9 cellular contexts compared by ENCODE assay signal in genomic region chr14:73662439-73663056, GRCh38. TPM values are rescaled to one million over a fixed set of nuclear protein-coding genes. Genes with fewer than 3 reads are reported as not detected.
DNase-seq lines count a peak whose midpoint lies in the region; ATAC-seq, FAIRE-seq and TF ChIP-seq lines count a peak whose summit lies in the region.
"Had no signal": no experiment of that assay in that cellular context is flagged by ENCODE, and none has a peak within 500 bp of the region (broad histone marks: within the 10 kb centered on the region; RNA-seq: fewer than 3 reads in every experiment).

No MANE protein-coding gene starts in this region.

- intact Hi-C loops in sciatic nerve (cut with DNase I), result no loop called here

- no peaks in the 10 kb centered on the region for H3K36me3 Mint-ChIP-seq in activated naive CD4-positive, alpha-beta T cell treated with anti-CD3 and anti-CD28 coated beads, Interleukin-2, amount 50 U/mL, for 72 hours

- H3K9me3 Mint-ChIP-seq in activated naive CD4-positive, alpha-beta T cell treated with anti-CD3 and anti-CD28 coated beads, Interleukin-2, amount 50 U/mL, for 72 hours, result no peaks in the 10 kb centered on the region

- H3K27me3 ChIP-seq in NT2/D1 (ENCODE audit: insufficient read depth, insufficient read length), result no peaks in the 10 kb centered on the region

- FAIRE-seq in H54 (lab: Jason Lieb, UNC) (peak; percentile 100), GM12892 (lab: Jason Lieb, UNC) (no peak)

- H3K27ac Mint-ChIP-seq in activated naive CD4-positive, alpha-beta T cell treated with anti-CD3 and anti-CD28 coated beads, Interleukin-2, amount 50 U/mL, for 72 hours, result no peak overlapping the region

- DNase-seq in H54 (ENCODE audit: insufficient read length, low spot score), result peak; percentile 41
- DNase-seq in NT2/D1 (ENCODE audit: low read depth, low spot score), result peak; percentile 49
- no peak for DNase-seq in sciatic nerve (ENCODE audit: low spot score)
- DNase-seq in activated naive CD4-positive, alpha-beta T cell treated with anti-CD3 and anti-CD28 coated beads, Interleukin-2, amount 50 U/mL, for 72 hours (ENCODE audit: low spot score in 2 of 2), result no peak
- DNase-seq in GM12892 (ENCODE audit: insufficient read length), result no peak
- DNase-seq in NCI-H187 (lab: John Stamatoyannopoulos, UW), result no peak

- ATAC-seq in esophagus mucosa (peak; percentile 99), sciatic nerve (peak; percentile 26), GM21423 (IDR thresholded peaks at IDR 0.05; ENCODE audit: unreplicated experiment) (no peak)
- ATAC-seq in activated naive CD4-positive, alpha-beta T cell treated with anti-CD3 and anti-CD28 coated beads, Interleukin-2, amount 50 U/mL, for 72 hours, result no peak

- H3K9me3 ChIP-seq in NT2/D1 (ENCODE audit: insufficient read depth, low read length), result no peaks in the 10 kb centered on the region

- no peaks in the 10 kb centered on the region for H3K4me1 ChIP-seq in NT2/D1 (ENCODE audit: insufficient read depth, insufficient read length)

- TF ChIP-seq POLR2A in H54 (IDR thresholded peaks at IDR 0.05; ENCODE audit: low read depth, low read length) (no peak), GM12892 (IDR thresholded peaks at IDR 0.05; ENCODE audit: low read depth, low read length) (no peak)

- no peaks in the 10 kb centered on the region for H3K36me3 ChIP-seq in NT2/D1 (ENCODE audit: insufficient read depth, insufficient read length, low read length)

- no peak overlapping the region for H3K9ac ChIP-seq in NT2/D1 (ENCODE audit: insufficient read length, low read depth)

- H3K4me3 ChIP-seq in NT2/D1 (ENCODE audit: insufficient read length, low read depth), result no peak overlapping the region
- H3K4me3 ChIP-seq: skin epidermis had no signal

RNA-seq across cellular contexts. Expression of gene DNAL1, which starts 17.8 kb away (rescaled TPM):
- 4.1 TPM for total RNA-seq in esophagus mucosa
- 22.3 TPM for total RNA-seq in sciatic nerve
- total RNA-seq in activated naive CD4-positive, alpha-beta T cell treated with anti-CD3 and anti-CD28 coated beads, Interleukin-2, amount 50 U/mL, for 72 hours, result 1 to 10 TPM; 4.0 to 4.7 TPM
- 5.1 TPM for polyA plus RNA-seq in GM12892 (2012; ENCODE audit: missing spikeins)

RNA-seq across cellular contexts. Expression of gene ACOT6, which starts 50.2 kb away (rescaled TPM):
- not detected for total RNA-seq in esophagus mucosa
- not detected for total RNA-seq in sciatic nerve
- total RNA-seq in activated naive CD4-positive, alpha-beta T cell treated with anti-CD3 and anti-CD28 coated beads, Interleukin-2, amount 50 U/mL, for 72 hours, result not detected
- not detected for polyA plus RNA-seq in GM12892 (2012; ENCODE audit: missing spikeins)

RNA-seq across cellular contexts. Expression of gene PNMA1, which starts 51.6 kb away (rescaled TPM):
- total RNA-seq in esophagus mucosa (11.6 TPM), sciatic nerve (46.1 TPM)
- total RNA-seq in activated naive CD4-positive, alpha-beta T cell treated with anti-CD3 and anti-CD28 coated beads, Interleukin-2, amount 50 U/mL, for 72 hours, result 10 to 100 TPM; 26.7 to 29.2 TPM
- 13.3 TPM for polyA plus RNA-seq in GM12892 (2012; ENCODE audit: missing spikeins)

Comparison
In these comparisons a context has a peak if more than half of its experiments do, and no peak if none do; other contexts are left out.
1. DNase-seq: peak in H54 (single experiment) and NT2/D1 (single experiment); none in sciatic nerve (single experiment), activated naive CD4-positive, alpha-beta T cell treated with anti-CD3 and anti-CD28 coated beads, Interleukin-2, amount 50 U/mL, for 72 hours (0 of 2), GM12892 (single experiment) and NCI-H187 (0 of 2).
2. ATAC-seq: peak in esophagus mucosa (single experiment) and sciatic nerve (single experiment); none in activated naive CD4-positive, alpha-beta T cell treated with anti-CD3 and anti-CD28 coated beads, Interleukin-2, amount 50 U/mL, for 72 hours (0 of 2) and GM21423 (single experiment).